9 cellular contexts compared by ENCODE assay signal in the genomic region with DNA sequence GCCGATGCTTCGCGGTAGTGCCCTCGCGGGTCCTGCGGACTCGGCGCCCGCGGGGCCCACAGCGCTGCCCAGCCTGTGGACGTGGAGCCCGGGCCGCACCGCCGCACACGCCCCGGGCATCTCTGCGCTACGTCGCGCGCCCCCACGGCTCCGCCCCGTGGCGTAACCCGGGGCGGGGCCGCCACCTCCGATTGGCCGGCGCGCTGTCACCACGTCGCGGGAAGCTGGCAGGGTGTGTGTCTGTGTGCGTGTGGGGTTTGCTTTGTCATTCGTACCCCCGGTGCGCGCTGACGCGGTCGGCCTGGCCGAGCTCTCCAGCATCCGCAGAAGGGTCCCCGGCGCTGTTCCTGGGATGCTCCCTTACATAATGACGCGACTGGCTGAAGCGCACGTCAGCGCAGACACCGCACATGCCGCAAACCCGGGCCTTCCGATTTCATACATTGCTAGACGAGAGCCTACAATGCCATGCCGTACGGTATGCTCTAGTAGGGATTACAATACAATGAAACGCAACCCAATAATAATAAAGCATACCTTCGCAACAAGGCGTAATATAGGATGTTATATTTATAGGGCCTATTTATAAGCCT. TPM values are rescaled to one million over a fixed set of nuclear protein-coding genes. Genes with fewer than 3 reads are reported as not detected.
DNase-seq lines count a peak whose midpoint lies in the region; ATAC-seq, FAIRE-seq and TF ChIP-seq lines count a peak whose summit lies in the region.
"Had no signal": no experiment of that assay in that cellular context is flagged by ENCODE, and none has a peak within 500 bp of the region (broad histone marks: within the 10 kb centered on the region; RNA-seq: fewer than 3 reads in every experiment).

No MANE protein-coding gene starts in this region.

- H3K36me3 ChIP-seq in Caco-2 (ENCODE audit: control insufficient read depth, insufficient read depth, low read length) (no peaks in the 10 kb centered on the region), endodermal cell (ENCODE audit: control insufficient read depth, insufficient read depth, low read length) (no peaks in the 10 kb centered on the region)

- peak; percentile 68 to 79 for DNase-seq in Caco-2
- DNase-seq in HTR-8/SVneo (ENCODE audit: insufficient read length, low spot score) = peak; percentile 82
- DNase-seq in NK-92 treated with Interleukin-12 subunit alpha and Interleukin-12 subunit beta, amount 100 ng/mL, for 24 hours (lab: John Stamatoyannopoulos, UW) = peak; percentile 72
- DNase-seq in activated CD8-positive, alpha-beta memory T cell treated with anti-CD3 and anti-CD28 coated beads, Interleukin-2, amount 10 ng/mL, durations not matched to agents 7 days and 5 days = peak; percentile 89
- peak; percentile 88 for DNase-seq in endodermal cell
- DNase-seq in midbrain (lab: John Stamatoyannopoulos, UW) = peak; percentile 92
- peak; percentile 66 to 80 for DNase-seq in stimulated activated CD8-positive, alpha-beta memory T cell treated with anti-CD3 and anti-CD28 coated beads, Interleukin-2, amount 100 ng/mL, for 1 hour (ENCODE audit: low read depth in 2 of 2)

- no peak for TF ChIP-seq CTCF in Caco-2 (IDR thresholded peaks at IDR 0.05; ENCODE audit: insufficient read depth in 1 of 2, low read depth in 1 of 2, low read length in 1 of 2, severe bottlenecking in 1 of 2, unreplicated experiment in 1 of 2)
- no peak for TF ChIP-seq CTCF in endodermal cell (conservative IDR thresholded peaks at IDR 0.05)

- H3K4me1 Mint-ChIP-seq in Caco-2 (ENCODE audit: low read depth, unreplicated experiment) (no peaks in the 10 kb centered on the region), endodermal cell (peaks cover 17% of the 10 kb centered on the region)
- peaks cover 37% of the 10 kb centered on the region for H3K4me1 Mint-ChIP-seq in activated CD8-positive, alpha-beta memory T cell treated with anti-CD3 and anti-CD28 coated beads, Interleukin-2, amount 10 ng/mL, durations not matched to agents 7 days and 5 days

- H3K4me3 ChIP-seq in Caco-2 (ENCODE audit: low read depth, low read length) = peak overlapping the region; percentile 58
- H3K4me3 ChIP-seq in endodermal cell (ENCODE audit: low read length) = peak overlapping the region; percentile 98

- H3K9me3 Mint-ChIP-seq in Caco-2 (ENCODE audit: unreplicated experiment) = no peaks in the 10 kb centered on the region
- no peaks in the 10 kb centered on the region for H3K9me3 Mint-ChIP-seq in activated CD8-positive, alpha-beta memory T cell treated with anti-CD3 and anti-CD28 coated beads, Interleukin-2, amount 10 ng/mL, durations not matched to agents 7 days and 5 days (ENCODE audit: low read depth)
- no peaks in the 10 kb centered on the region for H3K9me3 Mint-ChIP-seq in endodermal cell

- peak overlapping the region; percentile 75 for H3K9ac ChIP-seq in endodermal cell (ENCODE audit: extremely low read depth, low read length, poor library complexity, severe bottlenecking)

- FAIRE-seq in HTR-8/SVneo (lab: Jason Lieb, UNC) = peak; percentile 72

- BruUV-seq in Caco-2 (replicated peaks; lab: Mats Ljungman, UMichigan) = no TSS peak

- H3K27me3 Mint-ChIP-seq in Caco-2 (ENCODE audit: insufficient read depth, unreplicated experiment) (no peaks in the 10 kb centered on the region), endodermal cell (ENCODE audit: insufficient read depth) (peaks cover 9% of the 10 kb centered on the region)
- no peaks in the 10 kb centered on the region for H3K27me3 Mint-ChIP-seq in activated CD8-positive, alpha-beta memory T cell treated with anti-CD3 and anti-CD28 coated beads, Interleukin-2, amount 10 ng/mL, durations not matched to agents 7 days and 5 days

- H3K27ac ChIP-seq in endodermal cell (ENCODE audit: low read depth, low read length) = peak overlapping the region; percentile 97

- H3K9me3 ChIP-seq in Caco-2 = no peaks in the 10 kb centered on the region
- H3K9me3 ChIP-seq in endodermal cell (ENCODE audit: control insufficient read depth, low read length) = no peaks in the 10 kb centered on the region

- H3K4me3 Mint-ChIP-seq in Caco-2 (ENCODE audit: unreplicated experiment) (peak overlapping the region; percentile 88), endodermal cell (peak overlapping the region; percentile 86)
- peak overlapping the region; percentile 95 for H3K4me3 Mint-ChIP-seq in activated CD8-positive, alpha-beta memory T cell treated with anti-CD3 and anti-CD28 coated beads, Interleukin-2, amount 10 ng/mL, durations not matched to agents 7 days and 5 days

- H3K27me3 ChIP-seq in Caco-2 (replicated peaks; ENCODE audit: control insufficient read depth, insufficient read depth, low read length) (no peaks in the 10 kb centered on the region), endodermal cell (ENCODE audit: control insufficient read depth, insufficient read depth, low read length, poor library complexity, severe bottlenecking) (peaks cover 7% of the 10 kb centered on the region)

- intact Hi-C loops in Caco-2 (cut with micrococcal nuclease; ENCODE audit: unreplicated experiment) = loop anchor here (10.0 kb wide), 1 partner anchor 75 kb away; no protein-coding TSS in a partner anchor

- H3K4me1 ChIP-seq in Caco-2 (no peaks in the 10 kb centered on the region), endodermal cell (ENCODE audit: control insufficient read depth, insufficient read depth, low read length) (no peaks in the 10 kb centered on the region)

- WGBS in endodermal cell (ENCODE audit: insufficient coverage in 1 of 2, insufficient read length in 1 of 2), 2 experiments = 0% methylated on average over 9 to 62 of the region's 64 CpGs

- CTCF ChIA-PET in Caco-2 (lab: Charles Lee) = interaction anchor here (0.6 kb wide), 1 partner anchor 30 kb away, joined by 3 read pairs; no protein-coding TSS in a partner anchor
- CTCF ChIA-PET in activated CD8-positive, alpha-beta memory T cell treated with anti-CD3 and anti-CD28 coated beads, Interleukin-2, amount 10 ng/mL, durations not matched to agents 7 days and 5 days (lab: Charles Lee) = interaction anchor here (0.7 to 1.2 kb wide), 2 partner anchors 90 to 189 kb away, joined by 3 read pairs; no protein-coding TSS in a partner anchor

- H3K36me3 Mint-ChIP-seq in Caco-2 (ENCODE audit: insufficient read depth, unreplicated experiment) = peaks cover 5% of the 10 kb centered on the region
- no peaks in the 10 kb centered on the region for H3K36me3 Mint-ChIP-seq in activated CD8-positive, alpha-beta memory T cell treated with anti-CD3 and anti-CD28 coated beads, Interleukin-2, amount 10 ng/mL, durations not matched to agents 7 days and 5 days
- H3K36me3 Mint-ChIP-seq in endodermal cell (ENCODE audit: low read depth) = no peaks in the 10 kb centered on the region

- POLR2A ChIA-PET in Caco-2 (lab: Charles Lee) = no interaction called here

- H3K27ac Mint-ChIP-seq in Caco-2 (ENCODE audit: unreplicated experiment) (peak overlapping the region; percentile 88), endodermal cell (peak overlapping the region; percentile 97)
- peak overlapping the region; percentile 98 for H3K27ac Mint-ChIP-seq in activated CD8-positive, alpha-beta memory T cell treated with anti-CD3 and anti-CD28 coated beads, Interleukin-2, amount 10 ng/mL, durations not matched to agents 7 days and 5 days

- ATAC-seq in GM21381 (IDR thresholded peaks at IDR 0.05; ENCODE audit: unreplicated experiment) = peak; percentile 79
- ATAC-seq in activated CD8-positive, alpha-beta memory T cell treated with anti-CD3 and anti-CD28 coated beads, Interleukin-2, amount 10 ng/mL, durations not matched to agents 7 days and 5 days = peak; percentile 88

RNA-seq across cellular contexts. Expression of gene MACO1, which starts 0.5 kb away (rescaled TPM):
- total RNA-seq in Caco-2 (2022) (16.8 TPM in 2 replicates), endodermal cell (10 to 100 TPM; 13.1 to 14.1 TPM)
- total RNA-seq in activated CD8-positive, alpha-beta memory T cell treated with anti-CD3 and anti-CD28 coated beads, Interleukin-2, amount 10 ng/mL, durations not matched to agents 7 days and 5 days = 10 to 100 TPM; 13.0 to 15.7 TPM
- polyA plus RNA-seq in endodermal cell (2013, experiment 1 of 2) = 26.0 TPM
- 23.1 TPM for polyA plus RNA-seq in endodermal cell (2013, experiment 2 of 2)

RNA-seq across cellular contexts. Expression of gene RHCE, which starts 9.5 kb away (rescaled TPM):
- total RNA-seq in Caco-2 (2022) = 0.30 TPM in 1 of 2 replicates, not detected in the other
- total RNA-seq in activated CD8-positive, alpha-beta memory T cell treated with anti-CD3 and anti-CD28 coated beads, Interleukin-2, amount 10 ng/mL, durations not matched to agents 7 days and 5 days = not detected
- total RNA-seq in endodermal cell = under 1 TPM; 0.33 to 0.40 TPM
- polyA plus RNA-seq in endodermal cell (2013, experiment 1 of 2) = 0.43 TPM
- polyA plus RNA-seq in endodermal cell (2013, experiment 2 of 2) = 0.83 TPM
- total RNA-seq: subcutaneous adipose tissue had no signal

Comparison
In these comparisons a context has a peak if more than half of its experiments do, and no peak if none do; other contexts are left out.
1. Peak in every context shown above with its lines: DNase-seq, ATAC-seq, H3K4me3 ChIP-seq and H3K27ac ChIP-seq.